ENCODE assay signal across 27 cellular contexts in genomic region chr16:19974607-19975006, GRCh38.
"Had no signal": no experiment of that assay in that cellular context is flagged by ENCODE, and none has a peak within 500 bp of the region (broad histone marks: within the 10 kb centered on the region; RNA-seq: fewer than 3 reads in every experiment).

No MANE protein-coding gene starts in this region.

- H3K27ac ChIP-seq: PC-9, RWPE1, SJSA1, SK-N-MC had no signal

- H3K27ac Mint-ChIP-seq: T-cell had no signal

- H3K36me3 Mint-ChIP-seq: T-cell had no signal

- H3K4me3 ChIP-seq: K562, MG63, PC-9, SJSA1, SK-N-MC had no signal

- H3K4me2 ChIP-seq: PC-9 had no signal

- H3K9me3 ChIP-seq: MG63, SJSA1 had no signal

- FAIRE-seq: K562, RCC 7860 had no signal

- H3K4me3 Mint-ChIP-seq: T-cell had no signal

- H3K4me1 ChIP-seq: SJSA1 had no signal

- H3K4me1 Mint-ChIP-seq: T-cell had no signal

- DNase-seq: Kasumi-1, KG1, MG63, NCI-H1092, NCI-H1105, NCI-H1417 treated with DMSO at 0.1 percent for 48 hours, NCI-H1436 treated with DMSO at 0.1 percent for 48 hours, NCI-H1694 treated with DMSO at 0.1 percent for 48 hours, NCI-H187 treated with DMSO at 0.1 percent for 48 hours, NCI-H2029, NCI-H2081, NCI-H2171 treated with DMSO at 0.1 percent for 48 hours, NCI-H2227 treated with DMSO at 0.1 percent for 48 hours, NCI-H345, NCI-H446, NCI-H510A treated with DMSO at 0.1 percent for 48 hours, NCI-H524 treated with DMSO at 0.1 percent for 48 hours, NCI-H526 treated with DMSO at 0.1 percent for 48 hours, NCI-H774, PC-9, SHP77, T-cell had no signal

- H2AFZ ChIP-seq: PC-9 had no signal

- H3K27me3 ChIP-seq: SJSA1 had no signal

- H3K36me3 ChIP-seq: MG63, SJSA1 had no signal

- H3K9me3 Mint-ChIP-seq: T-cell had no signal
